Comparison of ENCODE assay signal across 9 cellular contexts in the genomic region with DNA sequence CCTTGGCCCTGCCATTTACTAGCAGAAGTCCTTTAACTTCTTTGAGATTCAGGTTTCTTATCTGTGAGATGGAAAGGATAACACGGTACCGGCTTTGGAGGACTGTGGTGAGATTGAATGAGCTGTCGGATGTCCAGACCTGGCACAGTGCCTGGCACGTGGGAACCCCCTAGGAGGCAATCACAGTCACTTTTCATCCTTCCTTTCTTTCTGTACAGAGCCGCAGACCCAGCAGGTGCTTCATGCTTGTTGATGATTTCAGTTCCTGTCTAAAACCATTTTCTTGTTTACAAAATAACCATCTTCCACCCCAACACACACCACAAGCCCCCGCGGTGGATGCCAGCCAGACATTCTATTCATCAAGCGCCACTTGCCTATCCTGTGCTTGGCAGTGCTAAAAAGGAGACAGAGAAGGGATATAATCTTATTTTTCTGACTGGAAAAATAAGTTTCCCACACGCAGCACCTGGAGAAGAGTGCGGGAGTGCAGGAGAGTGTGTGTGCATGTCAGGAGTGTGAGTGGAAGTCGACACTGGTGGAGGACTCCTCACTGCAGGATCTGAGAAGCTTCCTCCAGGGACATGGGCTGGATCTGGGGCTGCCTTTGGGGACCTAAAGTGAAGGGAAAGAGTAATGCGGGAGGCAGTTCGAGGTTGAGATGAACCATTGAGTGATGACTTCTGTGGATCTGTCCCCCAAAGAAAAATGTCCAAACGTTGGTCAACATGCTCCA.
DNase-seq lines count a peak whose midpoint lies in the region; ATAC-seq and TF ChIP-seq lines count a peak whose summit lies in the region.
"Had no signal": no experiment of that assay in that cellular context is flagged by ENCODE, and none has a peak within 500 bp of the region (broad histone marks: within the 10 kb centered on the region; RNA-seq: fewer than 3 reads in every experiment).

No MANE protein-coding gene starts in this region.

- peaks cover 21% of the 10 kb centered on the region for H3K4me1 ChIP-seq in A673 (ENCODE audit: insufficient read depth, low read length, poor library complexity, severe bottlenecking)
- peaks cover 14% of the 10 kb centered on the region for H3K4me1 ChIP-seq in suprapubic skin

- no peak for TF ChIP-seq CTCF in A673 (conservative IDR thresholded peaks at IDR 0.05; ENCODE audit: low read depth, low read length)
- no peak for TF ChIP-seq CTCF in suprapubic skin (IDR thresholded peaks at IDR 0.05)

- DNase-seq in A673 (ENCODE audit: low spot score) (peak; percentile 42), T-helper 17 cell (no peak), NCI-H226 (no peak), suprapubic skin (ENCODE audit: low spot score in 2 of 2) (no peak), amygdala (lab: John Stamatoyannopoulos, UW) (no peak), caudate nucleus (lab: John Stamatoyannopoulos, UW) (no peak)
- DNase-seq: NCI-H524 treated with DMSO at 0.1 percent for 48 hours had no signal

- BruUV-seq in A673 (replicated peaks; lab: Mats Ljungman, UMichigan) = no TSS peak

- H3K4me1 Mint-ChIP-seq in T-helper 17 cell = peaks cover 46% of the 10 kb centered on the region

- H3K36me3 Mint-ChIP-seq in T-helper 17 cell (ENCODE audit: low read depth) = peaks cover 5% of the 10 kb centered on the region

- H3K36me3 ChIP-seq in A673 (ENCODE audit: insufficient read depth, low read length, poor library complexity, severe bottlenecking) (no peaks in the 10 kb centered on the region), suprapubic skin (no peaks in the 10 kb centered on the region)

- H3K9me3 ChIP-seq in A673 (ENCODE audit: low read depth, low read length, poor library complexity, severe bottlenecking) (no peaks in the 10 kb centered on the region), T-helper 17 cell (ENCODE audit: control insufficient read depth, low read length, poor library complexity, severe bottlenecking) (no peaks in the 10 kb centered on the region), suprapubic skin (no peaks in the 10 kb centered on the region)

- H3K4me3 ChIP-seq in A673 (ENCODE audit: low read depth, low read length, poor library complexity, severe bottlenecking) (no peak overlapping the region), suprapubic skin (no peak overlapping the region)

- H3K27ac Mint-ChIP-seq in T-helper 17 cell = peak overlapping the region; percentile 89

- CTCF ChIA-PET in A673 (lab: Charles Lee) = interaction anchor here (1.0 kb wide), 1 partner anchor 179 kb away, joined by 3 read pairs; no protein-coding TSS in a partner anchor

- ATAC-seq in GM18873 (IDR thresholded peaks at IDR 0.05; ENCODE audit: low FRiP score, unreplicated experiment) (peak; percentile 56), HG02981 (IDR thresholded peaks at IDR 0.05; ENCODE audit: unreplicated experiment) (peak; percentile 56), T-helper 17 cell (peak; percentile 55)

- no peak for TF ChIP-seq EP300 in suprapubic skin (IDR thresholded peaks at IDR 0.05)

- POLR2A ChIA-PET in A673 (lab: Charles Lee; ENCODE audit: low non-redundant PET) = no interaction called here

- H3K27ac ChIP-seq in A673 (ENCODE audit: low read depth, low read length, poor library complexity, severe bottlenecking) = no peak overlapping the region
- H3K27ac ChIP-seq in suprapubic skin = no peak overlapping the region
- H3K27ac ChIP-seq in caudate nucleus (ENCODE audit: low read depth, low read length) = no peak overlapping the region

- intact Hi-C loops in A673 (cut with micrococcal nuclease; ENCODE audit: unreplicated experiment) = no loop called here

- H3K27me3 ChIP-seq in A673 (replicated peaks; ENCODE audit: insufficient read depth, low read depth, low read length, poor library complexity) (no peaks in the 10 kb centered on the region), suprapubic skin (no peaks in the 10 kb centered on the region)

- WGBS in suprapubic skin = 75% methylated on average over 14 of the region's 14 CpGs

- TF ChIP-seq POLR2A in suprapubic skin (IDR thresholded peaks at IDR 0.05) = no peak

- H3K4me3 Mint-ChIP-seq in T-helper 17 cell = peak overlapping the region; percentile 61

- no peaks in the 10 kb centered on the region for H3K27me3 Mint-ChIP-seq in T-helper 17 cell
